8 cellular contexts compared by ENCODE assay signal in the genomic region with DNA sequence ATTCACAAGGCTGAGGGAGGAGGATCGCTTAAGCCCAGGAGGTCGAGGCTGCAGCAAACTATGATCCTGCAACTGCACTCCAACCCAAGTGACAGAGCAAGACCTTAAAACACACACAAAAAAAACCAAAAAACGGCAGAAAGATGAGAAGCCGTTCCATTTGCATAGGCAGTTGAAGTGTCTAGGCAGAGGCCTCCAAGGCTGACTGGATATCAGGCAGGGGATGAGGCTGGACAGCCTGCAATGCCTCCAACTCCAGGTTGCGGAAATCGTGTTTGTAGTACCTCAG. TPM values are rescaled to one million over a fixed set of nuclear protein-coding genes. Genes with fewer than 3 reads are reported as not detected.
DNase-seq lines count a peak whose midpoint lies in the region; ATAC-seq, FAIRE-seq and TF ChIP-seq lines count a peak whose summit lies in the region.

No MANE protein-coding gene starts in this region.

- H3K27me3 ChIP-seq in HUES6 (ENCODE audit: control insufficient read depth, insufficient read depth, low read length) (no peaks in the 10 kb centered on the region), breast epithelium (no peaks in the 10 kb centered on the region), muscle layer of duodenum (ENCODE audit: low read depth, low read length) (no peaks in the 10 kb centered on the region)

- CTCF ChIA-PET in A549 (lab: Yijun Ruan, JAX) = no interaction called here

- DNase-seq in A549 (ENCODE audit: low read depth in 1 of 2, low spot score in 1 of 2) = no peak
- DNase-seq in breast epithelium (ENCODE audit: low spot score in 2 of 2) = no peak
- no peak for DNase-seq in SK-N-DZ (ENCODE audit: low spot score)
- no peak for DNase-seq in ureter (ENCODE audit: low spot score)

- intact Hi-C loops in breast epithelium (cut with DNase I; ENCODE audit: low total_unique reads) = no loop called here

- TF ChIP-seq EP300 in A549 (IDR thresholded peaks at IDR 0.05) = no peak

- H3K4me3 ChIP-seq in A549 (peak overlapping the region; percentile 87), HUES6 (ENCODE audit: low read depth, low read length) (peak overlapping the region; percentile 69), breast epithelium (peak overlapping the region; percentile 65 to 67 (median 65)), muscle layer of duodenum (ENCODE audit: low read depth in 1 of 2, low read length in 2 of 2) (peak overlapping the region; percentile 78 to 83)

- no peak for ATAC-seq in A549
- no peak for ATAC-seq in GM21529 (IDR thresholded peaks at IDR 0.05; ENCODE audit: unreplicated experiment)
- no peak for ATAC-seq in GM19035 (IDR thresholded peaks at IDR 0.05; ENCODE audit: unreplicated experiment)

- H3K36me3 ChIP-seq in HUES6 (ENCODE audit: control insufficient read depth, insufficient read depth, low read length) (0 out of 2 replicates have a peak, but pooled peaks cover 5% of the 10 kb centered on the region), breast epithelium (no peaks in the 10 kb centered on the region), muscle layer of duodenum (ENCODE audit: control insufficient read depth in 1 of 2, insufficient read depth in 2 of 2, low read length in 2 of 2) (peaks cover 0 to 4% of the 10 kb centered on the region in 2 donors)

- no peak for TF ChIP-seq POLR2A in A549 (IDR thresholded peaks at IDR 0.05; ENCODE audit: low read length)
- no peak for TF ChIP-seq POLR2A in breast epithelium (IDR thresholded peaks at IDR 0.05)

- no peak for FAIRE-seq in A549 (lab: Jason Lieb, UNC)

- WGBS in A549 (ENCODE audit: missing lambda C conversion rate) = 58% methylated on average over 6 of the region's 6 CpGs

- H3K9me3 ChIP-seq in A549 (no peaks in the 10 kb centered on the region), HUES6 (ENCODE audit: control insufficient read depth, insufficient read depth, low read depth, low read length) (no peaks in the 10 kb centered on the region), breast epithelium (no peaks in the 10 kb centered on the region), muscle layer of duodenum (ENCODE audit: control insufficient read depth in 1 of 2, low read length in 2 of 2) (no peaks in the 10 kb centered on the region)

- TF ChIP-seq CTCF in A549 (IDR thresholded peaks at IDR 0.05) = no peak
- TF ChIP-seq CTCF in breast epithelium (IDR thresholded peaks at IDR 0.05) = no peak

- POLR2A ChIA-PET in A549 (lab: Yijun Ruan, JAX) = no interaction called here

- H3K4me1 ChIP-seq in A549 (peaks cover 9% of the 10 kb centered on the region; the same call in 1 of the 3 replicates), HUES6 (ENCODE audit: control insufficient read depth, insufficient read depth, low read length) (peaks cover 3% of the 10 kb centered on the region; the same call in 1 of the 2 replicates), breast epithelium (peaks cover 0 to 7% of the 10 kb centered on the region in 2 donors), muscle layer of duodenum (ENCODE audit: control insufficient read depth in 1 of 2, insufficient read depth in 2 of 2, low read length in 2 of 2) (peaks cover 0 to 22% of the 10 kb centered on the region in 2 donors)

- TF ChIP-seq RAD21 in A549 (conservative IDR thresholded peaks at IDR 0.05 in 1 of 2, IDR thresholded peaks at IDR 0.05 in 1 of 2) = no peak

- peak overlapping the region; percentile 82 for H3K4me2 ChIP-seq in A549

- H3K9ac ChIP-seq in HUES6 (ENCODE audit: low read length) = no peak overlapping the region

- H3K27ac ChIP-seq in A549 (peak overlapping the region in 1 of 2 experiments; percentile 99; a peak in 3 of 6 replicates), HUES6 (ENCODE audit: low read depth, low read length) (no peak overlapping the region), breast epithelium (peak overlapping the region; percentile 94 to 97), muscle layer of duodenum (ENCODE audit: low read length) (peak overlapping the region; percentile 85)

TF ChIP-seq in A549, 52 proteins besides CTCF, POLR2A, EP300 and RAD21:
- TF ChIP-seq RFX5 (IDR thresholded peaks at IDR 0.05) = no peak
- TF ChIP-seq JUNB (IDR thresholded peaks at IDR 0.05) = no peak
- TF ChIP-seq NFE2L2 (conservative IDR thresholded peaks at IDR 0.05; ENCODE audit: low read length) = no peak

RNA-seq across cellular contexts. Expression of gene FBXL19, which starts 2.0 kb away (rescaled TPM):
- 5.6 and 7.0 TPM in 2 replicates for polyA plus RNA-seq in A549 (2011; rRNA removed)
- 11.4 and 17.1 TPM in 2 replicates for polyA plus RNA-seq in A549 (2012; cell fraction: cytosol; rRNA removed)
- 29.7 and 38.9 TPM in 2 replicates for polyA plus RNA-seq in A549 (2012; cell fraction: nucleus; rRNA removed)
- 15.5 to 21.5 TPM (median 18.3 TPM) in 3 replicates for polyA plus RNA-seq in A549 (2017; fragmentation: RNase III; extraction: RNeasy Plus Mini Kit Qiagen cat#74134 plus additional on column Dnase treatment)
- polyA minus RNA-seq in A549 (2011; rRNA and poly(A)+ RNA removed) = 6.8 and 9.4 TPM in 2 replicates
- 10 to 100 TPM in 1 of 3 donors, 1 to 10 TPM in 2; 4.5 to 12.7 (median 9.2) TPM for total RNA-seq in breast epithelium
- 29.6 and 48.9 TPM in 2 replicates for polyA plus RNA-seq in SK-N-DZ (2014; cell fraction: cytosol; rRNA removed)
- 36.6 and 41.0 TPM in 2 replicates for polyA plus RNA-seq in SK-N-DZ (2014; cell fraction: nucleus; rRNA removed)
- total RNA-seq in ureter = 25.7 TPM

RNA-seq across cellular contexts. Expression of gene CTF1, which starts 25.0 kb away (rescaled TPM):
- polyA plus RNA-seq in A549 (2011; rRNA removed) (0.13 and 0.44 TPM in 2 replicates), A549 (2017; fragmentation: RNase III; extraction: RNeasy Plus Mini Kit Qiagen cat#74134 plus additional on column Dnase treatment) (0.16 to 0.30 TPM (median 0.23 TPM) in 3 replicates)
- polyA plus RNA-seq in A549 (2012; cell fraction: cytosol; rRNA removed) = 0.34 and 0.52 TPM in 2 replicates
- polyA plus RNA-seq in A549 (2012; cell fraction: nucleus; rRNA removed) = 0.23 and 0.54 TPM in 2 replicates
- 0.17 and 0.63 TPM in 2 replicates for polyA minus RNA-seq in A549 (2011; rRNA and poly(A)+ RNA removed)
- total RNA-seq in breast epithelium (1 to 10 TPM; 2.6 to 4.5 (median 3.4) TPM), ureter (8.2 TPM)
- polyA plus RNA-seq in SK-N-DZ (2014; cell fraction: cytosol; rRNA removed) = 0.10 and 0.60 TPM in 2 replicates
- 0.13 TPM in 1 of 2 replicates, not detected in the other for polyA plus RNA-seq in SK-N-DZ (2014; cell fraction: nucleus; rRNA removed)

RNA-seq across cellular contexts. Expression of gene ORAI3, which starts 27.5 kb away (rescaled TPM):
- polyA plus RNA-seq in A549 (2011; rRNA removed) = 14.1 and 17.3 TPM in 2 replicates
- 5.9 and 10.3 TPM in 2 replicates for polyA plus RNA-seq in A549 (2012; cell fraction: cytosol; rRNA removed)
- polyA plus RNA-seq in A549 (2012; cell fraction: nucleus; rRNA removed) = 10.8 and 11.6 TPM in 2 replicates
- 7.1 to 11.8 TPM (median 10.5 TPM) in 3 replicates for polyA plus RNA-seq in A549 (2017; fragmentation: RNase III; extraction: RNeasy Plus Mini Kit Qiagen cat#74134 plus additional on column Dnase treatment)
- 11.0 and 13.8 TPM in 2 replicates for polyA minus RNA-seq in A549 (2011; rRNA and poly(A)+ RNA removed)
- total RNA-seq in breast epithelium = 10 to 100 TPM; 20.0 to 40.5 (median 25.9) TPM
- 5.0 and 6.2 TPM in 2 replicates for polyA plus RNA-seq in SK-N-DZ (2014; cell fraction: cytosol; rRNA removed)
- polyA plus RNA-seq in SK-N-DZ (2014; cell fraction: nucleus; rRNA removed) = 1.1 and 7.3 TPM in 2 replicates
- 25.9 TPM for total RNA-seq in ureter

RNA-seq across cellular contexts. Expression of gene BCL7C, which starts 27.5 kb away (rescaled TPM):
- polyA plus RNA-seq in A549 (2011; rRNA removed) = 9.5 and 10.8 TPM in 2 replicates
- polyA plus RNA-seq in A549 (2012; cell fraction: cytosol; rRNA removed) = 23.9 and 29.3 TPM in 2 replicates
- polyA plus RNA-seq in A549 (2012; cell fraction: nucleus; rRNA removed) = 13.5 and 14.3 TPM in 2 replicates
- polyA plus RNA-seq in A549 (2017; fragmentation: RNase III; extraction: RNeasy Plus Mini Kit Qiagen cat#74134 plus additional on column Dnase treatment) = 12.9 to 13.9 TPM (median 13.6 TPM) in 3 replicates
- 2.3 and 3.6 TPM in 2 replicates for polyA minus RNA-seq in A549 (2011; rRNA and poly(A)+ RNA removed)
- 10 to 100 TPM; 29.4 to 47.2 (median 36.2) TPM for total RNA-seq in breast epithelium
- polyA plus RNA-seq in SK-N-DZ (2014; cell fraction: cytosol; rRNA removed) = 21.8 and 27.0 TPM in 2 replicates
- polyA plus RNA-seq in SK-N-DZ (2014; cell fraction: nucleus; rRNA removed) = 14.7 and 24.2 TPM in 2 replicates
- 35.9 TPM for total RNA-seq in ureter

RNA-seq across cellular contexts. Expression of gene SETD1A, which starts 36.2 kb away (rescaled TPM):
- 2.0 and 3.8 TPM in 2 replicates for polyA plus RNA-seq in A549 (2011; rRNA removed)
- polyA plus RNA-seq in A549 (2012; cell fraction: cytosol; rRNA removed) = 8.7 and 11.2 TPM in 2 replicates
- polyA plus RNA-seq in A549 (2012; cell fraction: nucleus; rRNA removed) = 30.5 and 31.9 TPM in 2 replicates
- 15.7 to 22.6 TPM (median 21.2 TPM) in 3 replicates for polyA plus RNA-seq in A549 (2017; fragmentation: RNase III; extraction: RNeasy Plus Mini Kit Qiagen cat#74134 plus additional on column Dnase treatment)
- 3.9 and 7.0 TPM in 2 replicates for polyA minus RNA-seq in A549 (2011; rRNA and poly(A)+ RNA removed)
- total RNA-seq in breast epithelium = 1 to 10 TPM; 4.8 to 5.6 (median 5.1) TPM
- polyA plus RNA-seq in SK-N-DZ (2014; cell fraction: cytosol; rRNA removed) = 4.9 and 5.6 TPM in 2 replicates
- 6.9 and 10.6 TPM in 2 replicates for polyA plus RNA-seq in SK-N-DZ (2014; cell fraction: nucleus; rRNA removed)
- 19.6 TPM for total RNA-seq in ureter
